ENCODE assay signal across 17 cellular contexts in the genomic region with DNA sequence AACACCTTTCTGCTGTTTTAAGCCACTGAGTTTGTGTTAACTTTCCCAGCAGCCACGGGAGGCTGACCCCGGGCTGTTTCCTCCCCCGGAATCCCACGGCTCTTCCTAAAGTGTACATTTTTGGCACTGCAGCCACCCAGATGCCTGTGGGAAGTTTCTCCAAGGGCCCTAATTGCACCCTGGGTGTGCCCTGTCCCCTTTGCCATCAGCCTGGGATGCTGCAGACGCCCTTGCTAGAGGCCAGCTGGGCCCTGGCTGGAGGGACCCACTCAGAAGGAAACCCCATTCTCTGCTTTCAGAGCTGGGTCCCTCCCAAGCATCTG.
"Had no signal": no experiment of that assay in that cellular context is flagged by ENCODE, and none has a peak within 500 bp of the region (broad histone marks: within the 10 kb centered on the region; RNA-seq: fewer than 3 reads in every experiment).

No MANE protein-coding gene starts in this region.

- H3K4me2 ChIP-seq: neural progenitor cell had no signal

- H3K36me3 Mint-ChIP-seq: immature natural killer cell, mesothelial cell of epicardium, neural progenitor cell had no signal

- H3K9me3 ChIP-seq: adrenal gland, lower lobe of right lung, pancreas, testis had no signal

- H3K36me3 ChIP-seq: adrenal gland, cardiac muscle cell, lower lobe of right lung, neural progenitor cell, pancreas had no signal

- H3K4me3 ChIP-seq: adrenal gland, cardiac muscle cell, lower lobe of right lung, neural progenitor cell, pancreas, testis had no signal

- H3K9me3 Mint-ChIP-seq: effector memory CD8-positive, alpha-beta T cell; immature natural killer cell; mesothelial cell of epicardium; neural progenitor cell had no signal

- H2AFZ ChIP-seq: neural progenitor cell had no signal

- H3K4me1 ChIP-seq: adrenal gland, foreskin keratinocyte, lower lobe of right lung, neural progenitor cell, pancreas, testis had no signal

- H3K9ac ChIP-seq: neural progenitor cell had no signal

- H3K27ac ChIP-seq: adrenal gland, cardiac muscle cell, foreskin keratinocyte, lower lobe of right lung, neural progenitor cell, pancreas, testis had no signal

- DNase-seq: activated naive CD4-positive, alpha-beta T cell treated with anti-CD3 and anti-CD28 coated beads, Interleukin-2, amount 50 U/mL, for 16 hours; activated T-cell treated with anti-CD3 and anti-CD28 coated beads for 4 hours; effector memory CD8-positive, alpha-beta T cell; foreskin keratinocyte; lower lobe of right lung; SIG-M5; stimulated activated CD4-positive, alpha-beta T cell treated with anti-CD3 and anti-CD28 coated beads, Interleukin-4, amount 100 ng/mL, for 24 hours; stimulated activated naive CD4-positive, alpha-beta T cell treated with Interleukin-2 at 50 U/mL for 16 hours had no signal

- H3K4me1 Mint-ChIP-seq: activated CD4-positive, alpha-beta T cell treated with anti-CD3 and anti-CD28 coated beads for 36 hours; immature natural killer cell; neural progenitor cell had no signal

- H3K27ac Mint-ChIP-seq: activated CD4-positive, alpha-beta T cell treated with anti-CD3 and anti-CD28 coated beads for 36 hours; activated CD8-positive, alpha-beta T cell treated with anti-CD3 and anti-CD28 coated beads, Interleukin-2, amount 10 ng/mL, durations not matched to agents 7 days and 5 days; effector memory CD8-positive, alpha-beta T cell; immature natural killer cell; mesothelial cell of epicardium; neural progenitor cell had no signal

- H3K27me3 ChIP-seq: adrenal gland, cardiac muscle cell, foreskin keratinocyte, neural progenitor cell, pancreas, testis had no signal

- H3K4me3 Mint-ChIP-seq: activated CD4-positive, alpha-beta T cell treated with anti-CD3 and anti-CD28 coated beads for 36 hours; activated CD8-positive, alpha-beta T cell treated with anti-CD3 and anti-CD28 coated beads, Interleukin-2, amount 10 ng/mL, durations not matched to agents 7 days and 5 days; effector memory CD8-positive, alpha-beta T cell; immature natural killer cell; mesothelial cell of epicardium; neural progenitor cell had no signal
